Comparison of ENCODE assay signal across 8 cellular contexts in genomic region chr13:69565334-69565733, GRCh38.
A peak's percentile ranks its signal among the peaks of the same experiment; 100 is the strongest.
DNase-seq lines count a peak whose midpoint lies in the region; ATAC-seq and TF ChIP-seq lines count a peak whose summit lies in the region.

No MANE protein-coding gene starts in this region.

- H3K9me3 Mint-ChIP-seq in type B pancreatic cell: peaks cover 4% of the 10 kb centered on the region

- intact Hi-C loops in ascending aorta (cut with DNase I): no loop called here

- H3K4me3 ChIP-seq in astrocyte of the cerebellum (ENCODE audit: low read depth, low read length) (no peak overlapping the region), ascending aorta (no peak overlapping the region)

- H3K36me3 ChIP-seq in ascending aorta: no peaks in the 10 kb centered on the region

- H3K4me1 Mint-ChIP-seq in type B pancreatic cell (ENCODE audit: unreplicated experiment): no peaks in the 10 kb centered on the region

- no peaks in the 10 kb centered on the region for H3K27me3 Mint-ChIP-seq in type B pancreatic cell

- no peaks in the 10 kb centered on the region for H3K36me3 Mint-ChIP-seq in type B pancreatic cell

- H3K4me1 ChIP-seq in ascending aorta: no peaks in the 10 kb centered on the region

- H3K9me3 ChIP-seq in ascending aorta: no peaks in the 10 kb centered on the region

- ATAC-seq in GM19463 (IDR thresholded peaks at IDR 0.05; ENCODE audit: unreplicated experiment): peak; percentile 91

- TF ChIP-seq CTCF in C4-2B (conservative IDR thresholded peaks at IDR 0.05) (peak; percentile 10; the same call in 1 of the 2 replicates), astrocyte of the cerebellum (IDR thresholded peaks at IDR 0.05; ENCODE audit: low read depth, low read length, missing control alignments) (peak; percentile 49), type B pancreatic cell (conservative IDR thresholded peaks at IDR 0.05) (peak; percentile 58), ascending aorta (IDR thresholded peaks at IDR 0.05) (no peak)

- in situ Hi-C loops in astrocyte of the cerebellum (cut with HindIII; ENCODE audit: low sequenced_read_pairs): loop anchor here (25.0 kb wide), 1 partner anchor 1022 kb away; no protein-coding TSS in a partner anchor

- no peak overlapping the region for H3K27ac Mint-ChIP-seq in type B pancreatic cell

- DNase-seq in HS-5 (ENCODE audit: low read depth) (peak; percentile 4), astrocyte of the cerebellum (ENCODE audit: low read depth) (peak; percentile 64), type B pancreatic cell (ENCODE audit: extremely low spot score, unreplicated experiment) (no peak), ascending aorta (ENCODE audit: low spot score in 2 of 2) (no peak), AG20443 (ENCODE audit: low spot score) (no peak)
- DNase-seq in activated naive CD4-positive, alpha-beta T cell treated with anti-CD3 and anti-CD28 coated beads, Interleukin-2, amount 50 U/mL, for 16 hours: no peak

- H3K27ac ChIP-seq in C4-2B (no peak overlapping the region), ascending aorta (no peak overlapping the region)

- H3K27me3 ChIP-seq in ascending aorta: no peaks in the 10 kb centered on the region

- H3K4me3 Mint-ChIP-seq in type B pancreatic cell: no peak overlapping the region

Comparison
In these comparisons a context has a peak if more than half of its experiments do, and no peak if none do; other contexts are left out.
1. CTCF ChIP-seq: peak in C4-2B (single experiment), astrocyte of the cerebellum (single experiment) and type B pancreatic cell (single experiment); none in ascending aorta (0 of 3).
2. DNase-seq: peak in HS-5 (single experiment) and astrocyte of the cerebellum (single experiment); none in type B pancreatic cell (single experiment), ascending aorta (0 of 2), activated naive CD4-positive, alpha-beta T cell treated with anti-CD3 and anti-CD28 coated beads, Interleukin-2, amount 50 U/mL, for 16 hours (single experiment) and AG20443 (single experiment).